In the genomic region with DNA sequence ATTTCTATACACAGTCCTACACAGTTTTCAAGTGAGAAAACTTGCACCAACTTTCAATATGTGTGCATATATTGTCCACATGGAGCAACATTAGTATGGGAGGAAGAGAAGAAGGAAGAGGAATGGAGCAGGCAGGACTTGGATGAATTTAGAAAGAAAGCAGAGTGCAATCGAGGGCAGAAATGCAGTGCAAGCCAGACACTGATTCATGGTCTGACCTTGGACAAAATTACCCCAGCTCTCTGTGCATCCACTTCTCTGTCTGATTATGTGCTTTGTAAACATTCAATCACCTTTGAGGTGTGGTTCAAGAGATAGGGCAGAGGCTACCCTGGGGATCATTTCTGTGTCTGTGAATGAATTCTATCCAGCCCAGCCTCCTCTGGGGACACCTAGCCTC, we compare ENCODE assay signal across 30 cellular contexts.
"Had no signal": no experiment of that assay in that cellular context is flagged by ENCODE, and none has a peak within 500 bp of the region (broad histone marks: within the 10 kb centered on the region; RNA-seq: fewer than 3 reads in every experiment).

No MANE protein-coding gene starts in this region.

- FAIRE-seq: pancreas, small intestine had no signal

- H3K4me3 Mint-ChIP-seq: naive thymus-derived CD8-positive, alpha-beta T cell; natural killer cell treated with Interleukin-12 subunit alpha and Interleukin-12 subunit beta and Interleukin-15 and Interleukin-18, amount 100 ng/mL, for 72 hours; nephron progenitor cell; neural crest cell; stimulated activated memory B cell treated with anti-CD40 and anti-IgM and Interleukin-4, amounts not matched to agents 10 μg/mL and 1 μg/mL and 100 μg/mL, for 72 hours; stimulated activated naive CD8-positive, alpha-beta T cell treated with anti-CD3 and anti-CD28 coated beads, Interleukin-15, amount 100 ng/mL, for 72 hours; type B pancreatic cell had no signal

- H3K36me3 Mint-ChIP-seq: naive thymus-derived CD8-positive, alpha-beta T cell; natural killer cell treated with Interleukin-12 subunit alpha and Interleukin-12 subunit beta and Interleukin-15 and Interleukin-18, amount 100 ng/mL, for 72 hours; stimulated activated memory B cell treated with anti-CD40 and anti-IgM and Interleukin-4, amounts not matched to agents 10 μg/mL and 1 μg/mL and 100 μg/mL, for 72 hours; type B pancreatic cell had no signal

- DNase-seq: naive thymus-derived CD8-positive, alpha-beta T cell; nephron progenitor cell; nucleus accumbens; pancreas; retina; right lobe of liver; sigmoid colon; small intestine; stimulated activated CD4-positive, alpha-beta T cell treated with anti-CD3 and anti-CD28 coated beads, Interleukin-12 subunit alpha, Interleukin-12 subunit beta, amount 100 ng/mL, for 4 hours; stimulated activated CD4-positive, alpha-beta T cell treated with anti-CD3 and anti-CD28 coated beads, Interleukin-1b, Interleukin-23, amount 100 ng/mL, for 48 hours; stimulated activated CD4-positive, alpha-beta T cell treated with anti-CD3 and anti-CD28 coated beads, Interleukin-4, amount 100 ng/mL, for 1 hour; stimulated activated CD4-positive, alpha-beta T cell treated with anti-CD3 and anti-CD28 coated beads, Interleukin-4, amount 100 ng/mL, for 4 hours; stimulated activated CD8-positive, alpha-beta memory T cell treated with anti-CD3 and anti-CD28 coated beads, Interleukin-4, amount 100 ng/mL, for 48 hours; stimulated activated naive CD4-positive, alpha-beta T cell; stimulated activated naive CD8-positive, alpha-beta T cell treated with anti-CD3 and anti-CD28 coated beads, Interleukin-15, amount 100 ng/mL, for 72 hours; stimulated activated naive CD8-positive, alpha-beta T cell treated with anti-CD3 and anti-CD28 coated beads, Interleukin-15, Interleukin-2, amounts not matched to agents 100 U/mL and 50 U/mL, for 24 hours; substantia nigra; testis; tibial artery; transverse colon; upper lobe of right lung; uterus had no signal

- H3K27ac ChIP-seq: neutrophil, pancreas, prostate gland, right atrium auricular region, right lobe of liver, sigmoid colon, suprapubic skin, testis, tibial artery, transverse colon, upper lobe of right lung, uterus had no signal

- H3K4me1 Mint-ChIP-seq: naive thymus-derived CD8-positive, alpha-beta T cell; nephron progenitor cell; neural crest cell; stimulated activated memory B cell treated with anti-CD40 and anti-IgM and Interleukin-4, amounts not matched to agents 10 μg/mL and 1 μg/mL and 100 μg/mL, for 72 hours; stimulated activated naive CD8-positive, alpha-beta T cell treated with anti-CD3 and anti-CD28 coated beads, Interleukin-15, amount 100 ng/mL, for 72 hours had no signal

- H3K9me3 ChIP-seq: neutrophil, pancreas, prostate gland, right atrium auricular region, right lobe of liver, sigmoid colon, suprapubic skin, testis, tibial artery, transverse colon, upper lobe of right lung, uterus had no signal

- ATAC-seq: naive thymus-derived CD8-positive, alpha-beta T cell; natural killer cell treated with Interleukin-12 subunit alpha and Interleukin-12 subunit beta and Interleukin-15 and Interleukin-18, amount 100 ng/mL, for 72 hours; pancreas; right lobe of liver; stimulated activated memory B cell treated with anti-CD40 and anti-IgM and Interleukin-4, amounts not matched to agents 10 μg/mL and 1 μg/mL and 100 μg/mL, for 72 hours; stimulated activated naive CD8-positive, alpha-beta T cell treated with anti-CD3 and anti-CD28 coated beads, Interleukin-15, amount 100 ng/mL, for 72 hours; stimulated activated naive CD8-positive, alpha-beta T cell treated with anti-CD3 and anti-CD28 coated beads, Interleukin-15, Interleukin-2, amounts not matched to agents 100 U/mL and 50 U/mL, for 24 hours; upper lobe of right lung had no signal

- H3K4me1 ChIP-seq: pancreas, prostate gland, right atrium auricular region, right lobe of liver, sigmoid colon, suprapubic skin, testis, tibial artery, transverse colon, uterus had no signal

- H3K36me3 ChIP-seq: neutrophil, pancreas, prostate gland, right atrium auricular region, right lobe of liver, sigmoid colon, suprapubic skin, tibial artery, transverse colon, upper lobe of right lung, uterus had no signal

- H3K27me3 ChIP-seq: pancreas, right atrium auricular region, right lobe of liver, sigmoid colon, testis, tibial artery, transverse colon, upper lobe of right lung, uterus had no signal

- H3K4me3 ChIP-seq: pancreas, prostate gland, right atrium auricular region, right lobe of liver, sigmoid colon, suprapubic skin, testis, tibial artery, transverse colon, upper lobe of right lung, uterus had no signal

- H3K9me3 Mint-ChIP-seq: naive thymus-derived CD8-positive, alpha-beta T cell; natural killer cell treated with Interleukin-12 subunit alpha and Interleukin-12 subunit beta and Interleukin-15 and Interleukin-18, amount 100 ng/mL, for 72 hours; nephron progenitor cell; neural crest cell; stimulated activated memory B cell treated with anti-CD40 and anti-IgM and Interleukin-4, amounts not matched to agents 10 μg/mL and 1 μg/mL and 100 μg/mL, for 72 hours; stimulated activated naive CD8-positive, alpha-beta T cell treated with anti-CD3 and anti-CD28 coated beads, Interleukin-15, amount 100 ng/mL, for 72 hours; type B pancreatic cell had no signal

- H3K27ac Mint-ChIP-seq: naive thymus-derived CD8-positive, alpha-beta T cell; natural killer cell treated with Interleukin-12 subunit alpha and Interleukin-12 subunit beta and Interleukin-15 and Interleukin-18, amount 100 ng/mL, for 72 hours; nephron progenitor cell; stimulated activated memory B cell treated with anti-CD40 and anti-IgM and Interleukin-4, amounts not matched to agents 10 μg/mL and 1 μg/mL and 100 μg/mL, for 72 hours; type B pancreatic cell had no signal
